Comparison of ENCODE assay signal across 31 cellular contexts in genomic region chr22:50059881-50060262, GRCh38. TPM values are rescaled to one million over a fixed set of nuclear protein-coding genes. Genes with fewer than 3 reads are reported as not detected.
DNase-seq lines count a peak whose midpoint lies in the region; ATAC-seq and TF ChIP-seq lines count a peak whose summit lies in the region.
"Had no signal": no experiment of that assay in that cellular context is flagged by ENCODE, and none has a peak within 500 bp of the region (broad histone marks: within the 10 kb centered on the region; RNA-seq: fewer than 3 reads in every experiment).

No MANE protein-coding gene starts in this region.

- H3K36me3 Mint-ChIP-seq in endodermal cell (ENCODE audit: low read depth) = no peaks in the 10 kb centered on the region
- H3K36me3 Mint-ChIP-seq in natural killer cell = no peaks in the 10 kb centered on the region
- H3K36me3 Mint-ChIP-seq in HFFc6 (ENCODE audit: low read depth) = no peaks in the 10 kb centered on the region
- H3K36me3 Mint-ChIP-seq: IgD-negative memory B cell had no signal

- H3K9ac ChIP-seq in HUES6 (ENCODE audit: low read length) (no peak overlapping the region), endodermal cell (ENCODE audit: extremely low read depth, low read length, poor library complexity, severe bottlenecking) (no peak overlapping the region)

- peaks cover 10% of the 10 kb centered on the region for H3K27me3 Mint-ChIP-seq in endodermal cell (ENCODE audit: insufficient read depth)
- H3K27me3 Mint-ChIP-seq in natural killer cell (ENCODE audit: low read depth in 2 of 2) = peaks cover 0 to 3% of the 10 kb centered on the region in 2 donors
- peaks cover 38% of the 10 kb centered on the region for H3K27me3 Mint-ChIP-seq in HFFc6 (ENCODE audit: insufficient read depth)

- TF ChIP-seq POLR2A in suprapubic skin (IDR thresholded peaks at IDR 0.05) = no peak

- no peak for ATAC-seq in natural killer cell
- no peak for ATAC-seq in GM21447 (IDR thresholded peaks at IDR 0.05; ENCODE audit: unreplicated experiment)
- ATAC-seq: left colon had no signal

- H3K9me3 Mint-ChIP-seq in endodermal cell (no peaks in the 10 kb centered on the region), natural killer cell (no peaks in the 10 kb centered on the region), HFFc6 (no peaks in the 10 kb centered on the region)
- H3K9me3 Mint-ChIP-seq: IgD-negative memory B cell had no signal

- DNase-seq in endodermal cell (no peak), natural killer cell (no peak), suprapubic skin (ENCODE audit: low spot score in 2 of 2) (no peak), NCI-H748 treated with DMSO at 0.1 percent for 48 hours (lab: John Stamatoyannopoulos, UW) (no peak), HFFc6 (no peak)
- DNase-seq: activated CD4-positive, alpha-beta T cell treated with anti-CD3 and anti-CD28 coated beads for 48 hours; activated effector memory CD4-positive, alpha-beta T cell treated with anti-CD3 and anti-CD28 coated beads, Interleukin-2, amount 50 U/mL, for 16 hours; cortex of kidney; esophagus squamous epithelium; foreskin melanocyte; GF-D8; heart right ventricle; left colon; NCI-H1048; NCI-H1694 treated with DMSO at 0.1 percent for 48 hours; NCI-H510A; occipital lobe; stimulated activated CD4-positive, alpha-beta T cell treated with anti-CD3 and anti-CD28 coated beads, Interleukin-15, amount 100 ng/mL, for 24 hours; stimulated activated CD4-positive, alpha-beta T cell treated with anti-CD3 and anti-CD28 coated beads, Interleukin-4, amount 100 ng/mL, for 4 hours; T1000; trophoblast cell had no signal

- H3K27me3 ChIP-seq in HUES6 (ENCODE audit: control insufficient read depth, insufficient read depth, low read length) = peaks cover 15% of the 10 kb centered on the region
- peaks cover 20% of the 10 kb centered on the region for H3K27me3 ChIP-seq in endodermal cell (ENCODE audit: control insufficient read depth, insufficient read depth, low read length, poor library complexity, severe bottlenecking)
- peaks cover 50% of the 10 kb centered on the region for H3K27me3 ChIP-seq in suprapubic skin

- 86 to 89% methylated on average over 5 to 7 of the region's 7 CpGs for WGBS in endodermal cell (ENCODE audit: insufficient coverage in 1 of 2, insufficient read length in 1 of 2), 2 experiments
- WGBS in suprapubic skin = 83% methylated on average over 5 of the region's 7 CpGs

- TF ChIP-seq EP300 in suprapubic skin (IDR thresholded peaks at IDR 0.05) = no peak

- peak overlapping the region; percentile 56 for H3K4me3 Mint-ChIP-seq in endodermal cell
- peak overlapping the region; percentile 55 for H3K4me3 Mint-ChIP-seq in natural killer cell
- H3K4me3 Mint-ChIP-seq in HFFc6 = no peak overlapping the region

- no peaks in the 10 kb centered on the region for H3K9me3 ChIP-seq in HUES6 (ENCODE audit: control insufficient read depth, insufficient read depth, low read depth, low read length)
- H3K9me3 ChIP-seq in endodermal cell (ENCODE audit: control insufficient read depth, low read length) = no peaks in the 10 kb centered on the region
- H3K9me3 ChIP-seq in suprapubic skin = no peaks in the 10 kb centered on the region
- H3K9me3 ChIP-seq: ascending aorta, esophagus squamous epithelium, heart right ventricle, SJSA1 had no signal

- H3K4me3 ChIP-seq in HUES6 (ENCODE audit: low read depth, low read length) (peak overlapping the region; percentile 68; the same call in 1 of the 2 replicates), endodermal cell (ENCODE audit: low read length) (no peak overlapping the region), suprapubic skin (peak overlapping the region; percentile 3)
- H3K4me3 ChIP-seq: SJSA1 had no signal

- H3K36me3 ChIP-seq in HUES6 (ENCODE audit: control insufficient read depth, insufficient read depth, low read length) = no peaks in the 10 kb centered on the region
- H3K36me3 ChIP-seq in endodermal cell (ENCODE audit: control insufficient read depth, insufficient read depth, low read length) = no peaks in the 10 kb centered on the region
- H3K36me3 ChIP-seq in suprapubic skin = no peaks in the 10 kb centered on the region
- H3K36me3 ChIP-seq: ascending aorta, esophagus squamous epithelium, heart right ventricle, SJSA1 had no signal

- peaks cover 12% of the 10 kb centered on the region for H3K4me1 Mint-ChIP-seq in endodermal cell
- H3K4me1 Mint-ChIP-seq in natural killer cell = no peaks in the 10 kb centered on the region
- H3K4me1 Mint-ChIP-seq in HFFc6 (ENCODE audit: low read depth) = peaks cover 7% of the 10 kb centered on the region; the same call in 1 of the 2 replicates

- TF ChIP-seq CTCF in endodermal cell (conservative IDR thresholded peaks at IDR 0.05) (no peak), natural killer cell (IDR thresholded peaks at IDR 0.05) (no peak), suprapubic skin (IDR thresholded peaks at IDR 0.05) (no peak), HFFc6 (IDR thresholded peaks at IDR 0.05) (no peak)

- H3K4me1 ChIP-seq in HUES6 (ENCODE audit: control insufficient read depth, insufficient read depth, low read length) (no peaks in the 10 kb centered on the region; the same call in 1 of the 2 replicates), endodermal cell (ENCODE audit: control insufficient read depth, insufficient read depth, low read length) (peaks cover 4% of the 10 kb centered on the region), suprapubic skin (peaks cover 15% of the 10 kb centered on the region)
- H3K4me1 ChIP-seq: SJSA1 had no signal

- H3K27ac ChIP-seq in HUES6 (ENCODE audit: low read depth, low read length) (no peak overlapping the region), endodermal cell (ENCODE audit: low read depth, low read length) (no peak overlapping the region), suprapubic skin (no peak overlapping the region)
- H3K27ac ChIP-seq: ascending aorta, esophagus squamous epithelium, heart right ventricle, RWPE1, SJSA1, VCaP had no signal

- no peak overlapping the region for H3K27ac Mint-ChIP-seq in endodermal cell
- H3K27ac Mint-ChIP-seq in natural killer cell = no peak overlapping the region
- H3K27ac Mint-ChIP-seq in HFFc6 = no peak overlapping the region
- H3K27ac Mint-ChIP-seq: IgD-negative memory B cell had no signal

- intact Hi-C loops in natural killer cell (cut with micrococcal nuclease) = no loop called here

RNA-seq across cellular contexts. Expression of gene TTLL8, which starts 1.8 kb away (rescaled TPM):
- under 1 TPM in 1 of 2 donors, not detected in 1; 0.20 TPM for total RNA-seq in endodermal cell
- 0.11 TPM for polyA plus RNA-seq in endodermal cell (2013, experiment 1 of 2)
- polyA plus RNA-seq in endodermal cell (2013, experiment 2 of 2) = not detected
- total RNA-seq in natural killer cell = not detected
- not detected for total RNA-seq in suprapubic skin
- total RNA-seq in HFFc6 (2021; fragmentation: NEBNext Ultra II Directional; extraction: Animal tissue kit (Norgen Biotek cat#: 25700)) = not detected
- total RNA-seq: activated CD8-positive, alpha-beta memory T cell treated with anti-CD3 and anti-CD28 coated beads for 36 hours; ascending aorta; esophagus squamous epithelium; heart right ventricle; left colon; occipital lobe; SJSA1 had no signal
- polyA plus RNA-seq: AG04450, BJ, heart right ventricle, IgD-negative memory B cell had no signal

RNA-seq across cellular contexts. Expression of gene MLC1, which starts 25.4 kb away (rescaled TPM):
- total RNA-seq in endodermal cell (under 1 TPM in 1 of 2 donors, not detected in 1; 0.18 TPM), natural killer cell (10 to 100 TPM; 67.7 to 96.1 (median 73.7) TPM), suprapubic skin (1 to 10 TPM in 1 of 4 donors, under 1 TPM in 3; 0.49 to 3.4 (median 0.70) TPM)
- polyA plus RNA-seq in endodermal cell (2013, experiment 1 of 2) = 1.8 TPM
- 2.2 TPM for polyA plus RNA-seq in endodermal cell (2013, experiment 2 of 2)
- not detected for total RNA-seq in HFFc6 (2021; fragmentation: NEBNext Ultra II Directional; extraction: Animal tissue kit (Norgen Biotek cat#: 25700))

RNA-seq across cellular contexts. Expression of gene MOV10L1, which starts 29.9 kb away (rescaled TPM):
- total RNA-seq in endodermal cell = under 1 TPM in 1 of 2 donors, not detected in 1; 0.31 TPM
- polyA plus RNA-seq in endodermal cell (2013, experiment 1 of 2) = 0.14 TPM
- not detected for polyA plus RNA-seq in endodermal cell (2013, experiment 2 of 2)
- 1 to 10 TPM in 2 of 3 donors, not detected in 1; 1.0 to 1.7 TPM for total RNA-seq in natural killer cell
- total RNA-seq in suprapubic skin = under 1 TPM in 2 of 4 donors, not detected in 2; 0.68 to 0.80 TPM
- 1 to 10 TPM in 1 of 6 experiments, under 1 TPM in 5; 0.09 to 1.3 (median 0.26) TPM for total RNA-seq in HFFc6 (2021; fragmentation: NEBNext Ultra II Directional; extraction: Animal tissue kit (Norgen Biotek cat#: 25700))
- total RNA-seq: activated CD8-positive, alpha-beta memory T cell treated with anti-CD3 and anti-CD28 coated beads for 36 hours; ascending aorta had no signal
- polyA plus RNA-seq: IgD-negative memory B cell had no signal

RNA-seq across cellular contexts. Expression of gene IL17REL, which starts 47.3 kb away (rescaled TPM):
- total RNA-seq in endodermal cell (under 1 TPM in 1 of 2 donors, not detected in 1; 0.15 TPM), natural killer cell (not detected), suprapubic skin (not detected)
- polyA plus RNA-seq in endodermal cell (2013, experiment 1 of 2) = not detected
- 0.12 TPM for polyA plus RNA-seq in endodermal cell (2013, experiment 2 of 2)
- not detected for total RNA-seq in HFFc6 (2021; fragmentation: NEBNext Ultra II Directional; extraction: Animal tissue kit (Norgen Biotek cat#: 25700))
- total RNA-seq: ascending aorta, esophagus squamous epithelium, occipital lobe, SJSA1 had no signal
- polyA plus RNA-seq: AG04450, BJ, heart right ventricle, IgD-negative memory B cell had no signal

Comparison
In these comparisons a context has a peak if more than half of its experiments do, and no peak if none do; other contexts are left out.
1. RNA of gene MLC1, which starts 25.4 kb away (total RNA-seq): 67.7 to 96.1 TPM in natural killer cell; 0.49 to 3.4 TPM in suprapubic skin, 0.18 TPM in endodermal cell and not detected in HFFc6; every median in the first group is over 10 times any median in the second.